Comparison of ENCODE assay signal across 18 cellular contexts in the genomic region with DNA sequence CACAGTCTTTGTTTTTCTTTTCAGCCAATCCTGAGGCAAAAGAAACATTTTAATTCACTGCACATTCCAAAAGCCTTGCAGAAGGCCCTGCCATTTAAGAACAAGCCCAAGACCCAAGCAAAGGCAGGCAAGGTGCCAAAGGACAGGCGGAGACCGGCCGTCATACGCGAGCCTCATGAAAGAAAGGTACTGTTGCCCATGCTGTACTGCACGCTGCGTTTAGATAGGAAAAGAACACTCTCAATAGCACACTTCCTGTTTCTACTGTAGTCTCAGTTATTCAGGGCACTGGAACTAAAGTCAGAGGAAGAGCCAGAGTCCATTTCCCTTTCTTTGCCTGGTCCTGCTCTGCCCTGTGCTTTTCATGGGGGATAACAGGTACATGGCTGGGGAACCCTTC. TPM values are rescaled to one million over a fixed set of nuclear protein-coding genes. Genes with fewer than 3 reads are reported as not detected.
A peak's percentile ranks its signal among the peaks of the same experiment; 100 is the strongest.
DNase-seq lines count a peak whose midpoint lies in the region; ATAC-seq, FAIRE-seq and TF ChIP-seq lines count a peak whose summit lies in the region.
"Had no signal": no experiment of that assay in that cellular context is flagged by ENCODE, and none has a peak within 500 bp of the region (broad histone marks: within the 10 kb centered on the region; RNA-seq: fewer than 3 reads in every experiment).

No MANE protein-coding gene starts in this region.

- in situ Hi-C loops in HepG2 (cut with HindIII; ENCODE audit: extremely low pct_ligation_motif_present, low pct_unique_long_range_greater_than_20kb): no loop called here

- H3K27me3 ChIP-seq in right lobe of liver (no peaks in the 10 kb centered on the region), HepG2 (ENCODE audit: control insufficient read depth in 1 of 2, insufficient read depth in 2 of 2, low read length in 2 of 2) (no peaks in the 10 kb centered on the region), vagina (no peaks in the 10 kb centered on the region)
- H3K27me3 ChIP-seq: BE2C had no signal

- H4K20me1 ChIP-seq in HepG2 (ENCODE audit: insufficient read depth, low read length): no peaks in the 10 kb centered on the region

- no peak for FAIRE-seq in HepG2 (lab: Jason Lieb, UNC)

- DNase-seq in right lobe of liver: no peak
- no peak for DNase-seq in HepG2 (ENCODE audit: low spot score)
- DNase-seq in dermis blood vessel endothelial cell: peak; percentile 26
- DNase-seq in pons (ENCODE audit: low spot score): peak; percentile 31
- no peak for DNase-seq in vagina (ENCODE audit: extremely low spot score in 2 of 2)
- DNase-seq: ACHN; BE2C; CD4-positive, alpha-beta T cell; H9; MM.1S; NCI-H1417 treated with DMSO at 0.1 percent for 48 hours; NCI-H1930; NCI-H2171 treated with DMSO at 0.1 percent for 48 hours; NCI-H446 treated with DMSO at 0.1 percent for 48 hours; NCI-H82; PC-9 had no signal

- H3K27ac ChIP-seq in right lobe of liver (no peak overlapping the region), HepG2 (ENCODE audit: extremely low read length, insufficient read depth, low read length) (no peak overlapping the region), vagina (no peak overlapping the region)
- H3K27ac ChIP-seq: PC-9 had no signal

- TF ChIP-seq CTCF in right lobe of liver (IDR thresholded peaks at IDR 0.05) (no peak), HepG2 (CRISPR knock-in tag; IDR thresholded peaks at IDR 0.05) (no peak), vagina (IDR thresholded peaks at IDR 0.05) (no peak)

- no TSS peak for BruUV-seq in HepG2 (replicated peaks; lab: Mats Ljungman, UMichigan)

- ATAC-seq in right lobe of liver (peak; percentile 30 to 63 (median 48)), HepG2 (no peak), HG03135 (IDR thresholded peaks at IDR 0.05; ENCODE audit: unreplicated experiment) (no peak), GM21717 (IDR thresholded peaks at IDR 0.05; ENCODE audit: unreplicated experiment) (no peak)

- no peak for TF ChIP-seq EP300 in HepG2 (IDR thresholded peaks at IDR 0.05; ENCODE audit: low read depth in 2 of 2, low read length in 2 of 2)
- no peak for TF ChIP-seq EP300 in HepG2 (CRISPR knock-in tag; IDR thresholded peaks at IDR 0.05; ENCODE audit: borderline replicate concordance)

- H3K4me2 ChIP-seq in HepG2 (ENCODE audit: low read depth, low read length): no peak overlapping the region
- H3K4me2 ChIP-seq: PC-9 had no signal

- no peak for TF ChIP-seq RAD21 in HepG2 (CRISPR knock-in tag; IDR thresholded peaks at IDR 0.05)

- intact Hi-C loops in right lobe of liver (cut with DNase I): no loop called here
- intact Hi-C loops in HepG2 (cut with micrococcal nuclease; ENCODE audit: unreplicated experiment): no loop called here
- intact Hi-C loops in vagina (cut with DNase I): no loop called here

- H3K4me1 ChIP-seq in right lobe of liver: no peaks in the 10 kb centered on the region
- no peaks in the 10 kb centered on the region for H3K4me1 ChIP-seq in HepG2 (ENCODE audit: insufficient read depth, low read length)
- no peaks in the 10 kb centered on the region for H3K4me1 ChIP-seq in vagina
- H3K4me1 ChIP-seq: BE2C had no signal

- no peak overlapping the region for H3K9ac ChIP-seq in HepG2 (ENCODE audit: insufficient read depth, low read depth, low read length)

- no peak overlapping the region for H2AFZ ChIP-seq in HepG2 (ENCODE audit: low read length)
- H2AFZ ChIP-seq: PC-9 had no signal

- POLR2A ChIA-PET in HepG2 (lab: Yijun Ruan, JAX): no interaction called here

- H3K36me3 ChIP-seq in right lobe of liver: peaks cover 0 to 18% (median 11%) of the 10 kb centered on the region in 4 donors
- peaks cover 14 to 39% of the 10 kb centered on the region in 2 experiments for H3K36me3 ChIP-seq in HepG2 (replicated peaks in 1 of 2; ENCODE audit: control insufficient read depth in 1 of 2, insufficient read depth in 2 of 2, low read length in 2 of 2)
- H3K36me3 ChIP-seq in vagina: peaks cover 0 to 23% of the 10 kb centered on the region in 2 donors

- CTCF ChIA-PET in HepG2 (lab: Yijun Ruan, JAX; ENCODE audit: low intra/inter-chr PET ratio, low total read pairs): no interaction called here

- TF ChIP-seq POLR2A in right lobe of liver (IDR thresholded peaks at IDR 0.05): no peak
- TF ChIP-seq POLR2A in HepG2 (IDR thresholded peaks at IDR 0.05; ENCODE audit: insufficient read depth in 1 of 2, low read depth in 2 of 2, low read length in 2 of 2): no peak
- TF ChIP-seq POLR2A in vagina (IDR thresholded peaks at IDR 0.05): no peak

- H3K4me3 ChIP-seq in right lobe of liver: no peak overlapping the region
- H3K4me3 ChIP-seq in HepG2 (replicated peaks in 1 of 3; ENCODE audit: insufficient read depth in 1 of 3, low read depth in 2 of 3, low read length in 3 of 3): no peak overlapping the region
- H3K4me3 ChIP-seq in vagina: no peak overlapping the region
- H3K4me3 ChIP-seq: PC-9 had no signal

- WGBS in right lobe of liver (ENCODE audit: insufficient coverage, low coverage, low lambda C conversion rate, missing lambda C conversion rate): 60% methylated on average over 7 of the region's 7 CpGs
- 99% methylated on average over 7 of the region's 7 CpGs for WGBS in HepG2 (ENCODE audit: low lambda C conversion rate)

- H3K79me2 ChIP-seq in HepG2 (ENCODE audit: insufficient read depth, low read length): no peaks in the 10 kb centered on the region

- H3K9me3 ChIP-seq in right lobe of liver (no peaks in the 10 kb centered on the region), HepG2 (ENCODE audit: low read length) (no peaks in the 10 kb centered on the region), vagina (no peaks in the 10 kb centered on the region)
- H3K9me3 ChIP-seq: BE2C had no signal

TF ChIP-seq in HepG2, 621 proteins besides CTCF, POLR2A, EP300 and RAD21 (continues in another document):
- TF ChIP-seq, protein P1, sequence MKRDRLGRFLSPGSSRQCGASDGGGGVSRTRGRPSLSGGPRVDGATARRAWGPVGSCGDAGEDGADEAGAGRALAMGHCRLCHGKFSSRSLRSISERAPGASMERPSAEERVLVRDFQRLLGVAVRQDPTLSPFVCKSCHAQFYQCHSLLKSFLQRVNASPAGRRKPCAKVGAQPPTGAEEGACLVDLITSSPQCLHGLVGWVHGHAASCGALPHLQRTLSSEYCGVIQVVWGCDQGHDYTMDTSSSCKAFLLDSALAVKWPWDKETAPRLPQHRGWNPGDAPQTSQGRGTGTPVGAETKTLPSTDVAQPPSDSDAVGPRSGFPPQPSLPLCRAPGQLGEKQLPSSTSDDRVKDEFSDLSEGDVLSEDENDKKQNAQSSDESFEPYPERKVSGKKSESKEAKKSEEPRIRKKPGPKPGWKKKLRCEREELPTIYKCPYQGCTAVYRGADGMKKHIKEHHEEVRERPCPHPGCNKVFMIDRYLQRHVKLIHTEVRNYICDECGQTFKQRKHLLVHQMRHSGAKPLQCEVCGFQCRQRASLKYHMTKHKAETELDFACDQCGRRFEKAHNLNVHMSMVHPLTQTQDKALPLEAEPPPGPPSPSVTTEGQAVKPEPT (CRISPR knock-in tag; IDR thresholded peaks at IDR 0.05; ENCODE audit: low read depth): no peak
- TF ChIP-seq ZNF10 (CRISPR knock-in tag; IDR thresholded peaks at IDR 0.05; ENCODE audit: borderline replicate concordance, low read depth): no peak
- TF ChIP-seq, protein P2, sequence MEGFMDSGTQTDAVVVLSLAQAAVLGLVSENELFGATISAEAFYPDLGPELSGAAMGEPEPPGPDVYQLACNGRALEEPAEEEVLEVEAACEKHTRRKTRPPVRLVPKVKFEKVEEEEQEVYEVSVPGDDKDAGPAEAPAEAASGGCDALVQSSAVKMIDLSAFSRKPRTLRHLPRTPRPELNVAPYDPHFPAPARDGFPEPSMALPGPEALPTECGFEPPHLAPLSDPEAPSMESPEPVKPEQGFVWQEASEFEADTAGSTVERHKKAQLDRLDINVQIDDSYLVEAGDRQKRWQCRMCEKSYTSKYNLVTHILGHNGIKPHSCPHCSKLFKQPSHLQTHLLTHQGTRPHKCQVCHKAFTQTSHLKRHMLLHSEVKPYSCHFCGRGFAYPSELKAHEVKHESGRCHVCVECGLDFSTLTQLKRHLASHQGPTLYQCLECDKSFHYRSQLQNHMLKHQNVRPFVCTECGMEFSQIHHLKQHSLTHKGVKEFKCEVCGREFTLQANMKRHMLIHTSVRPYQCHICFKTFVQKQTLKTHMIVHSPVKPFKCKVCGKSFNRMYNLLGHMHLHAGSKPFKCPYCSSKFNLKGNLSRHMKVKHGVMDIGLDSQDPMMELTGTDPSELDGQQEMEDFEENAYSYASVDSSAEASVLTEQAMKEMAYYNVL (CRISPR knock-in tag; IDR thresholded peaks at IDR 0.05; ENCODE audit: borderline replicate concordance): no peak
- TF ChIP-seq GATAD2A (CRISPR knock-in tag; IDR thresholded peaks at IDR 0.05): no peak
- no peak for TF ChIP-seq ISL2 (CRISPR knock-in tag; IDR thresholded peaks at IDR 0.05)
- no peak for TF ChIP-seq BRD4 (CRISPR knock-in tag; IDR thresholded peaks at IDR 0.05)

RNA-seq across cellular contexts. Expression of gene BMS1, which starts 47.6 kb away (rescaled TPM):
- total RNA-seq in right lobe of liver: 1 to 10 TPM; 4.1 to 8.3 (median 5.8) TPM
- total RNA-seq in HepG2 (2016; rRNA removed; fragmentation: Illumina TruSeq; extraction: Trizol): 25.2 and 41.1 TPM in 2 replicates
- 1.7 and 2.0 TPM in 2 replicates for total RNA-seq in HepG2 (2016; cell fraction: cytosol; rRNA removed; fragmentation: Illumina TruSeq; extraction: Trizol; ENCODE audit: low read depth)
- total RNA-seq in HepG2 (2016; cell fraction: insoluble cytoplasmic fraction; rRNA removed; fragmentation: Illumina TruSeq; extraction: Trizol): 25.2 and 40.3 TPM in 2 replicates
- total RNA-seq in HepG2 (2016; cell fraction: membrane; rRNA removed; fragmentation: Illumina TruSeq; extraction: Trizol): 4.9 TPM in 2 replicates
- total RNA-seq in HepG2 (2016; cell fraction: nucleus; rRNA removed; fragmentation: Illumina TruSeq; extraction: Trizol): 21.4 and 22.2 TPM in 2 replicates
- polyA plus RNA-seq in HepG2 (2011; rRNA removed): 3.8 and 3.9 TPM in 2 replicates
- 2.2 and 3.1 TPM in 2 replicates for polyA plus RNA-seq in HepG2 (2011; cell fraction: cytosol; rRNA removed)
- 4.1 and 5.5 TPM in 2 replicates for polyA plus RNA-seq in HepG2 (2011; cell fraction: nucleus; rRNA removed)
- polyA plus RNA-seq in HepG2 (2012): 12.4 and 14.5 TPM in 2 replicates
- 0.86 and 0.88 TPM in 2 replicates for polyA plus RNA-seq in HepG2 (2016; cell fraction: cytosol; fragmentation: Illumina TruSeq; extraction: Trizol; ENCODE audit: low read depth)
- 30.1 and 30.6 TPM in 2 replicates for polyA plus RNA-seq in HepG2 (2016; cell fraction: insoluble cytoplasmic fraction; fragmentation: Illumina TruSeq; extraction: Trizol; ENCODE audit: low read depth)
- 1.6 and 2.0 TPM in 2 replicates for polyA plus RNA-seq in HepG2 (2016; cell fraction: membrane; fragmentation: Illumina TruSeq; extraction: Trizol; ENCODE audit: low read depth)
- polyA plus RNA-seq in HepG2 (2016; cell fraction: nucleus; fragmentation: Illumina TruSeq; extraction: Trizol; ENCODE audit: insufficient read depth, low read depth): 23.1 and 25.2 TPM in 2 replicates
- 3.3 and 6.8 TPM in 2 replicates for polyA minus RNA-seq in HepG2 (2011; rRNA and poly(A)+ RNA removed; ENCODE audit: low replicate concordance)
- 7.6 TPM in 2 replicates for polyA minus RNA-seq in HepG2 (2011; cell fraction: cytosol; rRNA and poly(A)+ RNA removed)
- polyA minus RNA-seq in HepG2 (2011; cell fraction: nucleus; rRNA and poly(A)+ RNA removed): 13.9 and 16.9 TPM in 2 replicates
- total RNA-seq in dermis blood vessel endothelial cell: 24.2 and 35.3 TPM in 2 replicates
- total RNA-seq in vagina: 12.0 TPM

Comparison
In these comparisons a context has a peak if more than half of its experiments do, and no peak if none do; other contexts are left out.
1. ATAC-seq: peak in right lobe of liver (4 of 4); none in HepG2 (single experiment), HG03135 (single experiment) and GM21717 (single experiment).
2. DNase-seq: peak in dermis blood vessel endothelial cell (single experiment) and pons (single experiment); none in right lobe of liver (0 of 3), HepG2 (single experiment) and vagina (0 of 2).